In the genomic region with DNA sequence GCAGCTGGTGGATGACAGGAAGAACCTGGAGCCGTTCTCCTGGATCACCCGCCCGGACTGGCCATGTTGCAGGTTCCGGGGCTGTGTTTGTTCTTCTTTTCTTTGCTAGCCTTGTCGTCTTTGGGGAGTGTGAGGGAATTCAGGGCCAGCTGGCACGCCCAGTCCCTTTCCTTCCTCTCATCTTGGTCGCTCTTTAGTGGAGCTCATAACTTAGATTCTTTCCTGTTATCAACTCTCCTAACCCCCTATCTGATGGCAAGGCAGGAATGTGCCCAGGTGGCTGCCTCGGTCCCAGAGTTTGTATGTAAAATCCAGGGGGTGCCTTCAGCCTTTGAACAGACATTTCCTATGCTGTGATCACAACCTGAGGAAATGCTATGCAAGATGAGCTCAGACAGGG, we compare ENCODE assay signal across 11 cellular contexts. TPM values are rescaled to one million over a fixed set of nuclear protein-coding genes. Genes with fewer than 3 reads are reported as not detected.
DNase-seq lines count a peak whose midpoint lies in the region; ATAC-seq and TF ChIP-seq lines count a peak whose summit lies in the region.
"Had no signal": no experiment of that assay in that cellular context is flagged by ENCODE, and none has a peak within 500 bp of the region (broad histone marks: within the 10 kb centered on the region; RNA-seq: fewer than 3 reads in every experiment).

No MANE protein-coding gene starts in this region.

- H3K4me2 ChIP-seq in neural progenitor cell, result peak overlapping the region; percentile 17

- H3K4me3 Mint-ChIP-seq in IgD-negative memory B cell, result peak overlapping the region in 3 of 4 donors; percentile 15 to 46 (median 39)
- H3K4me3 Mint-ChIP-seq in neural progenitor cell, result no peak overlapping the region

- H3K9me3 Mint-ChIP-seq in IgD-negative memory B cell (peaks cover 0 to 7% (median 0%) of the 10 kb centered on the region in 3 donors), neural progenitor cell (peaks cover 7% of the 10 kb centered on the region)

- no peak overlapping the region for H3K9ac ChIP-seq in neural progenitor cell

- ATAC-seq in left cardiac atrium (peak; percentile 44 to 57), GM19463 (IDR thresholded peaks at IDR 0.05; ENCODE audit: unreplicated experiment) (no peak)

- H3K27me3 ChIP-seq in neural progenitor cell, result no peaks in the 10 kb centered on the region
- H3K27me3 ChIP-seq: thyroid gland had no signal

- peaks cover 8% of the 10 kb centered on the region for H3K4me1 ChIP-seq in neural progenitor cell

- no peak overlapping the region for H3K4me3 ChIP-seq in neural progenitor cell
- H3K4me3 ChIP-seq: thyroid gland had no signal

- no peaks in the 10 kb centered on the region for H3F3A ChIP-seq in neural progenitor cell (ENCODE audit: low read depth)

- H3K27me3 Mint-ChIP-seq in IgD-negative memory B cell (peaks cover 2% of the 10 kb centered on the region), neural progenitor cell (ENCODE audit: insufficient read depth, low read depth) (peaks cover 11% of the 10 kb centered on the region)

- no peaks in the 10 kb centered on the region for H3K79me2 ChIP-seq in neural progenitor cell (ENCODE audit: low read depth)

- H4K20me1 ChIP-seq in neural progenitor cell (ENCODE audit: low read depth), result no peaks in the 10 kb centered on the region

- H3K27ac Mint-ChIP-seq in IgD-negative memory B cell (peak overlapping the region; percentile 67 to 97 (median 82)), neural progenitor cell (no peak overlapping the region)

- DNase-seq in ELF-1 (ENCODE audit: low read depth, low spot score) (peak; percentile 26), left cardiac atrium (no peak), neural progenitor cell (ENCODE audit: low spot score) (no peak), COLO668 (lab: John Stamatoyannopoulos, UW; ENCODE audit: unreplicated experiment) (no peak), kidney tubule cell (ENCODE audit: low spot score) (no peak), inferior parietal cortex (ENCODE audit: extremely low spot score) (no peak)
- DNase-seq: NCI-H1105, NCI-H526, thyroid gland had no signal

- no peaks in the 10 kb centered on the region for H3K36me3 ChIP-seq in neural progenitor cell
- H3K36me3 ChIP-seq: thyroid gland had no signal

- no peak overlapping the region for H3K27ac ChIP-seq in neural progenitor cell
- H3K27ac ChIP-seq: thyroid gland had no signal

- H3K4me1 Mint-ChIP-seq in IgD-negative memory B cell (peaks cover 56 to 69% (median 57%) of the 10 kb centered on the region in 3 donors), neural progenitor cell (peaks cover 10% of the 10 kb centered on the region)

- TF ChIP-seq CTCF in neural progenitor cell (IDR thresholded peaks at IDR 0.05), result no peak

- H3K36me3 Mint-ChIP-seq in IgD-negative memory B cell (no peaks in the 10 kb centered on the region), neural progenitor cell (no peaks in the 10 kb centered on the region)

- peak overlapping the region; percentile 90 for H2AFZ ChIP-seq in neural progenitor cell (replicated peaks)

- intact Hi-C loops in left cardiac atrium (cut with DNase I), result no loop called here

- no peaks in the 10 kb centered on the region for H3K9me3 ChIP-seq in neural progenitor cell (ENCODE audit: low read depth)
- H3K9me3 ChIP-seq: thyroid gland had no signal

RNA-seq across cellular contexts. Expression of a gene that starts 28.8 kb away (rescaled TPM):
- 718 TPM for polyA plus RNA-seq in IgD-negative memory B cell
- total RNA-seq in left cardiac atrium, result 10 to 100 TPM in 1 of 2 donors, 1 to 10 TPM in 1; 9.2 to 15.6 TPM
- 1.2 and 2.0 TPM in 2 replicates for total RNA-seq in neural progenitor cell (ENCODE audit: low replicate concordance)
